Comparison of ENCODE assay signal across 9 cellular contexts in the genomic region with DNA sequence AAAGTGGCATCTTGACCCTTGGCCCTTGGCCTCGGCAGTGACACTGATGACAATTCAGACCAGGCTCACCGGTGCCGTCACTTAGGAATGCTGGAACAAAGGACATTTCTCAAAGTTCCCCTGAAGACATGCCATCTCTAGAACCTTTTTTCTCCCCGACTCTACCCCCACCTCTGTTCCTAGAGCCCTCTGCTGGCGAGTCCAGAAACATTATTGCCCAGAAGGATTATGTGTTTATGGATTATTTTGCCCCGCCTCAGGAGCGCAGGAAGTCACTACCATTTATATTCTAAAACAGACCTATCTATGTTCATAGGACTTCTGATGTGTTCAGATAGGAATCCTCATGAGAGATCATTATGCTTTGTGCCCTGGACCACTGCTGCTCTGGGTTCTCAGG. TPM values are rescaled to one million over a fixed set of nuclear protein-coding genes. Genes with fewer than 3 reads are reported as not detected.
DNase-seq lines count a peak whose midpoint lies in the region; ATAC-seq and TF ChIP-seq lines count a peak whose summit lies in the region.
"Had no signal": no experiment of that assay in that cellular context is flagged by ENCODE, and none has a peak within 500 bp of the region (broad histone marks: within the 10 kb centered on the region; RNA-seq: fewer than 3 reads in every experiment).

No MANE protein-coding gene starts in this region.

- TF ChIP-seq CTCF in GM12864 (IDR thresholded peaks at IDR 0.05; ENCODE audit: low read depth, low read length, missing control alignments), result peak; percentile 11
- peak; percentile 71 for TF ChIP-seq CTCF in choroid plexus epithelial cell (conservative IDR thresholded peaks at IDR 0.05; ENCODE audit: low read depth, low read length)
- peak; percentile 47 for TF ChIP-seq CTCF in osteocyte (IDR thresholded peaks at IDR 0.05)

- no peak for ATAC-seq in HG03159 (IDR thresholded peaks at IDR 0.05; ENCODE audit: unreplicated experiment)
- ATAC-seq in HG02870 (IDR thresholded peaks at IDR 0.05; ENCODE audit: unreplicated experiment), result no peak

- H3K4me3 Mint-ChIP-seq in osteocyte (ENCODE audit: unreplicated experiment), result no peak overlapping the region
- H3K4me3 Mint-ChIP-seq in activated naive CD4-positive, alpha-beta T cell treated with anti-CD3 and anti-CD28 coated beads for 36 hours, result no peak overlapping the region

- CTCF ChIA-PET in activated naive CD4-positive, alpha-beta T cell treated with anti-CD3 and anti-CD28 coated beads for 36 hours (lab: Charles Lee), result interaction anchor here (0.6 to 0.9 kb wide), 3 partner anchors 10 to 941 kb away, joined by 3 to 4 read pairs (median 3); no protein-coding TSS in a partner anchor

- intact Hi-C loops in activated naive CD4-positive, alpha-beta T cell treated with anti-CD3 and anti-CD28 coated beads for 36 hours (cut with micrococcal nuclease), result no loop called here

- H3K36me3 Mint-ChIP-seq in osteocyte (ENCODE audit: unreplicated experiment), result peaks cover 31% of the 10 kb centered on the region
- peaks cover 30% of the 10 kb centered on the region for H3K36me3 Mint-ChIP-seq in activated naive CD4-positive, alpha-beta T cell treated with anti-CD3 and anti-CD28 coated beads for 36 hours (ENCODE audit: low read depth)

- DNase-seq in GM12864 (ENCODE audit: low read depth) (no peak), NCI-H2227 treated with DMSO at 0.1 percent for 48 hours (lab: John Stamatoyannopoulos, UW) (peak; percentile 2), choroid plexus epithelial cell (ENCODE audit: low read depth) (peak; percentile 51), osteocyte (ENCODE audit: extremely low spot score, unreplicated experiment) (no peak), SHP77 treated with DMSO at 0.1 percent for 48 hours (lab: John Stamatoyannopoulos, UW) (no peak)
- no peak for DNase-seq in activated naive CD4-positive, alpha-beta T cell treated with anti-CD3 and anti-CD28 coated beads for 36 hours
- DNase-seq: activated gamma-delta T cell treated with Interleukin-2 at 50 U/mL for 16 hours had no signal

- H3K27ac Mint-ChIP-seq in osteocyte (ENCODE audit: unreplicated experiment), result no peak overlapping the region
- no peak overlapping the region for H3K27ac Mint-ChIP-seq in activated naive CD4-positive, alpha-beta T cell treated with anti-CD3 and anti-CD28 coated beads for 36 hours

- H3K27me3 Mint-ChIP-seq in osteocyte (ENCODE audit: unreplicated experiment), result no peaks in the 10 kb centered on the region
- H3K27me3 Mint-ChIP-seq in activated naive CD4-positive, alpha-beta T cell treated with anti-CD3 and anti-CD28 coated beads for 36 hours (ENCODE audit: low read depth), result no peaks in the 10 kb centered on the region

- no peaks in the 10 kb centered on the region for H3K9me3 Mint-ChIP-seq in osteocyte (ENCODE audit: unreplicated experiment)
- H3K9me3 Mint-ChIP-seq in activated naive CD4-positive, alpha-beta T cell treated with anti-CD3 and anti-CD28 coated beads for 36 hours, result no peaks in the 10 kb centered on the region

- no peaks in the 10 kb centered on the region for H3K4me1 Mint-ChIP-seq in osteocyte (ENCODE audit: unreplicated experiment)
- H3K4me1 Mint-ChIP-seq in activated naive CD4-positive, alpha-beta T cell treated with anti-CD3 and anti-CD28 coated beads for 36 hours (ENCODE audit: low read depth), result no peaks in the 10 kb centered on the region

- H3K4me3 ChIP-seq in GM12864 (ENCODE audit: low read depth, low read length) (no peak overlapping the region), choroid plexus epithelial cell (ENCODE audit: low read depth, low read length) (no peak overlapping the region)

RNA-seq across cellular contexts. Expression of gene SHISA4, which starts 12.6 kb away (rescaled TPM):
- 31.4 and 32.1 TPM in 2 replicates for total RNA-seq in osteocyte
- total RNA-seq in activated naive CD4-positive, alpha-beta T cell treated with anti-CD3 and anti-CD28 coated beads for 36 hours, result under 1 TPM in 1 of 2 experiments, not detected in 1; 0.33 TPM

RNA-seq across cellular contexts. Expression of gene IPO9, which starts 47.2 kb away (rescaled TPM):
- total RNA-seq in osteocyte, result 63.3 and 65.0 TPM in 2 replicates
- 10 to 100 TPM; 63.9 to 65.7 TPM for total RNA-seq in activated naive CD4-positive, alpha-beta T cell treated with anti-CD3 and anti-CD28 coated beads for 36 hours

Comparison
In these comparisons a context has a peak if more than half of its experiments do, and no peak if none do; other contexts are left out.
1. DNase-seq: peak in NCI-H2227 treated with DMSO at 0.1 percent for 48 hours (single experiment) and choroid plexus epithelial cell (single experiment); none in GM12864 (single experiment), osteocyte (single experiment), activated naive CD4-positive, alpha-beta T cell treated with anti-CD3 and anti-CD28 coated beads for 36 hours (single experiment) and SHP77 treated with DMSO at 0.1 percent for 48 hours (single experiment).
2. CTCF ChIP-seq: peak in every context shown above with its lines; median percentile 71 in choroid plexus epithelial cell; 47 in osteocyte; 11 in GM12864.
3. RNA of gene SHISA4, which starts 12.6 kb away (total RNA-seq): 31.4 to 32.1 TPM in osteocyte; 0.33 TPM in activated naive CD4-positive, alpha-beta T cell treated with anti-CD3 and anti-CD28 coated beads for 36 hours; every median in the first group is over 10 times any median in the second.